In the genomic region with DNA sequence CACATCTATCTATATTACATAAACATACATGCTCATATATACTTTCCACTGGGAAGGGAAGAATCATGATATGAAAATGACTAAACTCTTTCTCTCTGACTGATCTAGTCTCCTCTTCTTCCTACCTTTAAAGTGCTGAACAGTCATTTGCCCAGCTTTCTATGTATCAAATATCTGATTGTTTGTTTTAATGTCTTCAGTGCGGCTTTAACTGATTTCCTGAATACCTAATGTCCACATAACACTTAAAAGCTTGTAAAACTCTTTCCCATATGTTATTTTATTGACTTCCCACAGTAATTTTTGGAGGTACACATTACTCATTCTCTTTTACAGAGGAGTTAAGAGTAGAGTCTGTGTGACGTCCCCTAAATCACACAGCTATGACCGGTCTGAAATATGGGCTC, we compare ENCODE assay signal across 1 cellular context.
A peak's percentile ranks its signal among the peaks of the same experiment; 100 is the strongest.
TF ChIP-seq lines count a peak whose summit lies in the region.

No MANE protein-coding gene starts in this region.

TF ChIP-seq in HEK293, 187 proteins besides CTCF, POLR2A, EP300 and RAD21 (continued from another document):
- TF ChIP-seq, protein P1, sequence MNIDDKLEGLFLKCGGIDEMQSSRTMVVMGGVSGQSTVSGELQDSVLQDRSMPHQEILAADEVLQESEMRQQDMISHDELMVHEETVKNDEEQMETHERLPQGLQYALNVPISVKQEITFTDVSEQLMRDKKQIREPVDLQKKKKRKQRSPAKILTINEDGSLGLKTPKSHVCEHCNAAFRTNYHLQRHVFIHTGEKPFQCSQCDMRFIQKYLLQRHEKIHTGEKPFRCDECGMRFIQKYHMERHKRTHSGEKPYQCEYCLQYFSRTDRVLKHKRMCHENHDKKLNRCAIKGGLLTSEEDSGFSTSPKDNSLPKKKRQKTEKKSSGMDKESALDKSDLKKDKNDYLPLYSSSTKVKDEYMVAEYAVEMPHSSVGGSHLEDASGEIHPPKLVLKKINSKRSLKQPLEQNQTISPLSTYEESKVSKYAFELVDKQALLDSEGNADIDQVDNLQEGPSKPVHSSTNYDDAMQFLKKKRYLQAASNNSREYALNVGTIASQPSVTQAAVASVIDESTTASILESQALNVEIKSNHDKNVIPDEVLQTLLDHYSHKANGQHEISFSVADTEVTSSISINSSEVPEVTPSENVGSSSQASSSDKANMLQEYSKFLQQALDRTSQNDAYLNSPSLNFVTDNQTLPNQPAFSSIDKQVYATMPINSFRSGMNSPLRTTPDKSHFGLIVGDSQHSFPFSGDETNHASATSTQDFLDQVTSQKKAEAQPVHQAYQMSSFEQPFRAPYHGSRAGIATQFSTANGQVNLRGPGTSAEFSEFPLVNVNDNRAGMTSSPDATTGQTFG (tag by site-specific recombination; IDR thresholded peaks at IDR 0.05; ENCODE audit: borderline replicate concordance): no peak
- TF ChIP-seq, protein P2, sequence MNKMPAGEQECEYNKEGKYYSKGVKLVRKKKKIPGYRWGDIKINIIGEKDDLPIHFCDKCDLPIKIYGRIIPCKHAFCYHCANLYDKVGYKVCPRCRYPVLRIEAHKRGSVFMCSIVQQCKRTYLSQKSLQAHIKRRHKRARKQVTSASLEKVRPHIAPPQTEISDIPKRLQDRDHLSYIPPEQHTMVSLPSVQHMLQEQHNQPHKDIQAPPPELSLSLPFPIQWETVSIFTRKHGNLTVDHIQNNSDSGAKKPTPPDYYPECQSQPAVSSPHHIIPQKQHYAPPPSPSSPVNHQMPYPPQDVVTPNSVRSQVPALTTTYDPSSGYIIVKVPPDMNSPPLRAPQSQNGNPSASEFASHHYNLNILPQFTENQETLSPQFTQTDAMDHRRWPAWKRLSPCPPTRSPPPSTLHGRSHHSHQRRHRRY (tag by site-specific recombination; IDR thresholded peaks at IDR 0.05): no peak
- TF ChIP-seq ZNF791 (tag by site-specific recombination; IDR thresholded peaks at IDR 0.05): no peak
- TF ChIP-seq ZNF239 (tag by site-specific recombination; IDR thresholded peaks at IDR 0.05): no peak
- TF ChIP-seq ZNF670 (tag by site-specific recombination; IDR thresholded peaks at IDR 0.05; ENCODE audit: low read depth): no peak
- TF ChIP-seq, protein P3, sequence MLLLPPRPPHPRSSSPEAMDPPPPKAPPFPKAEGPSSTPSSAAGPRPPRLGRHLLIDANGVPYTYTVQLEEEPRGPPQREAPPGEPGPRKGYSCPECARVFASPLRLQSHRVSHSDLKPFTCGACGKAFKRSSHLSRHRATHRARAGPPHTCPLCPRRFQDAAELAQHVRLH (tag by site-specific recombination; IDR thresholded peaks at IDR 0.05): peak; percentile 58; the same call in 1 of the 2 replicates
- TF ChIP-seq OSR2 (tag by site-specific recombination; IDR thresholded peaks at IDR 0.05): peak; percentile 56; the same call in 1 of the 2 replicates
- TF ChIP-seq GLI2 (tag by site-specific recombination; IDR thresholded peaks at IDR 0.05; ENCODE audit: borderline replicate concordance, low read depth): 0 out of 2 replicates have a peak, but pooled peaks have one; percentile 13
- TF ChIP-seq, protein P4, sequence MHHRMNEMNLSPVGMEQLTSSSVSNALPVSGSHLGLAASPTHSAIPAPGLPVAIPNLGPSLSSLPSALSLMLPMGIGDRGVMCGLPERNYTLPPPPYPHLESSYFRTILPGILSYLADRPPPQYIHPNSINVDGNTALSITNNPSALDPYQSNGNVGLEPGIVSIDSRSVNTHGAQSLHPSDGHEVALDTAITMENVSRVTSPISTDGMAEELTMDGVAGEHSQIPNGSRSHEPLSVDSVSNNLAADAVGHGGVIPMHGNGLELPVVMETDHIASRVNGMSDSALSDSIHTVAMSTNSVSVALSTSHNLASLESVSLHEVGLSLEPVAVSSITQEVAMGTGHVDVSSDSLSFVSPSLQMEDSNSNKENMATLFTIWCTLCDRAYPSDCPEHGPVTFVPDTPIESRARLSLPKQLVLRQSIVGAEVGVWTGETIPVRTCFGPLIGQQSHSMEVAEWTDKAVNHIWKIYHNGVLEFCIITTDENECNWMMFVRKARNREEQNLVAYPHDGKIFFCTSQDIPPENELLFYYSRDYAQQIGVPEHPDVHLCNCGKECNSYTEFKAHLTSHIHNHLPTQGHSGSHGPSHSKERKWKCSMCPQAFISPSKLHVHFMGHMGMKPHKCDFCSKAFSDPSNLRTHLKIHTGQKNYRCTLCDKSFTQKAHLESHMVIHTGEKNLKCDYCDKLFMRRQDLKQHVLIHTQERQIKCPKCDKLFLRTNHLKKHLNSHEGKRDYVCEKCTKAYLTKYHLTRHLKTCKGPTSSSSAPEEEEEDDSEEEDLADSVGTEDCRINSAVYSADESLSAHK (tag by site-specific recombination; IDR thresholded peaks at IDR 0.05): peak; percentile 60; the same call in 1 of the 2 replicates
- TF ChIP-seq SP7 (tag by site-specific recombination; IDR thresholded peaks at IDR 0.05): peak; percentile 39; the same call in 1 of the 2 replicates
- TF ChIP-seq, protein P5, sequence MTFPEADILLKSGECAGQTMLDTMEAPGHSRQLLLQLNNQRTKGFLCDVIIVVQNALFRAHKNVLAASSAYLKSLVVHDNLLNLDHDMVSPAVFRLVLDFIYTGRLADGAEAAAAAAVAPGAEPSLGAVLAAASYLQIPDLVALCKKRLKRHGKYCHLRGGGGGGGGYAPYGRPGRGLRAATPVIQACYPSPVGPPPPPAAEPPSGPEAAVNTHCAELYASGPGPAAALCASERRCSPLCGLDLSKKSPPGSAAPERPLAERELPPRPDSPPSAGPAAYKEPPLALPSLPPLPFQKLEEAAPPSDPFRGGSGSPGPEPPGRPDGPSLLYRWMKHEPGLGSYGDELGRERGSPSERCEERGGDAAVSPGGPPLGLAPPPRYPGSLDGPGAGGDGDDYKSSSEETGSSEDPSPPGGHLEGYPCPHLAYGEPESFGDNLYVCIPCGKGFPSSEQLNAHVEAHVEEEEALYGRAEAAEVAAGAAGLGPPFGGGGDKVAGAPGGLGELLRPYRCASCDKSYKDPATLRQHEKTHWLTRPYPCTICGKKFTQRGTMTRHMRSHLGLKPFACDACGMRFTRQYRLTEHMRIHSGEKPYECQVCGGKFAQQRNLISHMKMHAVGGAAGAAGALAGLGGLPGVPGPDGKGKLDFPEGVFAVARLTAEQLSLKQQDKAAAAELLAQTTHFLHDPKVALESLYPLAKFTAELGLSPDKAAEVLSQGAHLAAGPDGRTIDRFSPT (tag by site-specific recombination; IDR thresholded peaks at IDR 0.05): peak; percentile 55; the same call in 1 of the 2 replicates
